In genomic region chr21:44427241-44428120, GRCh38 we compare ENCODE assay signal across 10 cellular contexts. TPM values are rescaled to one million over a fixed set of nuclear protein-coding genes. Genes with fewer than 3 reads are reported as not detected.
DNase-seq lines count a peak whose midpoint lies in the region; ATAC-seq, FAIRE-seq and TF ChIP-seq lines count a peak whose summit lies in the region.
"Had no signal": no experiment of that assay in that cellular context is flagged by ENCODE, and none has a peak within 500 bp of the region (broad histone marks: within the 10 kb centered on the region; RNA-seq: fewer than 3 reads in every experiment).

No MANE protein-coding gene starts in this region.

- DNase-seq in Right ventricle myocardium superior (peak; percentile 26), left cardiac atrium (no peak), NCI-H69 (lab: John Stamatoyannopoulos, UW) (peak; percentile 81), ureter (ENCODE audit: low spot score) (peak; percentile 31), D721Med (ENCODE audit: insufficient read length, low spot score) (no peak)
- DNase-seq: NCI-H526 treated with DMSO at 0.1 percent for 48 hours had no signal

- peaks cover 11% of the 10 kb centered on the region for H3K4me1 Mint-ChIP-seq in stimulated activated memory B cell treated with anti-CD40 and anti-IgM and Interleukin-4, amounts not matched to agents 10 μg/mL and 1 μg/mL and 100 μg/mL, for 72 hours

- TF ChIP-seq CTCF in D721Med (IDR thresholded peaks at IDR 0.05; ENCODE audit: insufficient read depth, missing control alignments) = no peak

- H3K27me3 Mint-ChIP-seq in stimulated activated memory B cell treated with anti-CD40 and anti-IgM and Interleukin-4, amounts not matched to agents 10 μg/mL and 1 μg/mL and 100 μg/mL, for 72 hours = no peaks in the 10 kb centered on the region

- intact Hi-C loops in Right ventricle myocardium superior (cut with DNase I) (no loop called here), left cardiac atrium (cut with DNase I) (no loop called here)

- H3K36me3 Mint-ChIP-seq in stimulated activated memory B cell treated with anti-CD40 and anti-IgM and Interleukin-4, amounts not matched to agents 10 μg/mL and 1 μg/mL and 100 μg/mL, for 72 hours = peaks cover 14% of the 10 kb centered on the region

- H3K9me3 Mint-ChIP-seq in stimulated activated memory B cell treated with anti-CD40 and anti-IgM and Interleukin-4, amounts not matched to agents 10 μg/mL and 1 μg/mL and 100 μg/mL, for 72 hours = peaks cover 21% of the 10 kb centered on the region

- FAIRE-seq in D721Med (lab: Jason Lieb, UNC) = no peak

- no peak overlapping the region for H3K27ac Mint-ChIP-seq in stimulated activated memory B cell treated with anti-CD40 and anti-IgM and Interleukin-4, amounts not matched to agents 10 μg/mL and 1 μg/mL and 100 μg/mL, for 72 hours
- H3K27ac Mint-ChIP-seq: GM23338 had no signal

- ATAC-seq in Right ventricle myocardium superior (ENCODE audit: poor library complexity) = no peak
- no peak for ATAC-seq in left cardiac atrium
- ATAC-seq in esophagus mucosa = peak; percentile 21
- ATAC-seq in stimulated activated memory B cell treated with anti-CD40 and anti-IgM and Interleukin-4, amounts not matched to agents 10 μg/mL and 1 μg/mL and 100 μg/mL, for 72 hours = no peak
- ATAC-seq in GM19324 (IDR thresholded peaks at IDR 0.05; ENCODE audit: low FRiP score, unreplicated experiment) = no peak
- ATAC-seq: GM23338 had no signal

- no peak overlapping the region for H3K4me3 Mint-ChIP-seq in stimulated activated memory B cell treated with anti-CD40 and anti-IgM and Interleukin-4, amounts not matched to agents 10 μg/mL and 1 μg/mL and 100 μg/mL, for 72 hours
- H3K4me3 Mint-ChIP-seq: GM23338 had no signal

RNA-seq across cellular contexts. Expression of gene LRRC3, which starts 27.8 kb away (rescaled TPM):
- total RNA-seq in Right ventricle myocardium superior = 2.7 TPM
- total RNA-seq in left cardiac atrium = 1 to 10 TPM; 1.4 to 2.5 TPM
- total RNA-seq in esophagus mucosa = 0.72 TPM
- 3.8 TPM for total RNA-seq in ureter

Comparison
In these comparisons a context has a peak if more than half of its experiments do, and no peak if none do; other contexts are left out.
1. DNase-seq: peak in Right ventricle myocardium superior (single experiment), NCI-H69 (single experiment) and ureter (single experiment); none in left cardiac atrium (single experiment) and D721Med (single experiment).